ENCODE assay signal across 14 cellular contexts in genomic region chr12:15709524-15709923, GRCh38.
A peak's percentile ranks its signal among the peaks of the same experiment; 100 is the strongest.
DNase-seq lines count a peak whose midpoint lies in the region; ATAC-seq and TF ChIP-seq lines count a peak whose summit lies in the region.
"Had no signal": no experiment of that assay in that cellular context is flagged by ENCODE, and none has a peak within 500 bp of the region (broad histone marks: within the 10 kb centered on the region; RNA-seq: fewer than 3 reads in every experiment).

No MANE protein-coding gene starts in this region.

- H2AFZ ChIP-seq in smooth muscle cell (ENCODE audit: low read depth) = no peak overlapping the region

- ATAC-seq in HG03039 (IDR thresholded peaks at IDR 0.05; ENCODE audit: unreplicated experiment) = no peak
- no peak for ATAC-seq in GM18517 (IDR thresholded peaks at IDR 0.05; ENCODE audit: unreplicated experiment)

- peak overlapping the region; percentile 34; the same call in 1 of the 2 replicates for H3K27ac ChIP-seq in HUES6 (ENCODE audit: low read depth, low read length)
- no peak overlapping the region for H3K27ac ChIP-seq in smooth muscle cell (ENCODE audit: low read depth)
- H3K27ac ChIP-seq in dorsolateral prefrontal cortex = peak overlapping the region in 3 of 59 donors; percentile 18 to 24 (median 21)

- H3K4me3 ChIP-seq in HUES6 (ENCODE audit: low read depth, low read length) (no peak overlapping the region), smooth muscle cell (no peak overlapping the region), dorsolateral prefrontal cortex (peak overlapping the region in 10 of 59 donors; percentile 7 to 26 (median 14))

- TF ChIP-seq CTCF in smooth muscle cell (IDR thresholded peaks at IDR 0.05; ENCODE audit: borderline replicate concordance, insufficient read depth, poor library complexity, severe bottlenecking) = no peak
- TF ChIP-seq CTCF in dorsolateral prefrontal cortex (IDR thresholded peaks at IDR 0.05 in 54 of 56, conservative IDR thresholded peaks at IDR 0.05 in 2 of 56; ENCODE audit: low read depth in 1 of 56, partially characterized antibody in 56 of 56) = no peak

- H3K36me3 ChIP-seq in HUES6 (ENCODE audit: control insufficient read depth, insufficient read depth, low read length) (no peaks in the 10 kb centered on the region), smooth muscle cell (ENCODE audit: low read depth) (peaks cover 5% of the 10 kb centered on the region)

- no peaks in the 10 kb centered on the region for H3K27me3 ChIP-seq in HUES6 (ENCODE audit: control insufficient read depth, insufficient read depth, low read length)
- H3K27me3 ChIP-seq in smooth muscle cell (ENCODE audit: low read depth) = no peaks in the 10 kb centered on the region
- no peaks in the 10 kb centered on the region for H3K27me3 ChIP-seq in dorsolateral prefrontal cortex

- DNase-seq in cerebellum (ENCODE audit: low spot score) (peak; percentile 4), iPS-NIHi11 (ENCODE audit: low spot score) (peak; percentile 10), smooth muscle cell (lab: John Stamatoyannopoulos, UW; ENCODE audit: unreplicated experiment) (no peak), dorsolateral prefrontal cortex (no peak)
- DNase-seq: COR-L47, DMS53, NCI-H1105 treated with DMSO at 0.1 percent for 48 hours, NCI-H187, NCI-H69, Right ventricle myocardium superior, SK-N-SH had no signal

- H3K9ac ChIP-seq in HUES6 (ENCODE audit: low read length) (no peak overlapping the region), smooth muscle cell (ENCODE audit: low read depth) (no peak overlapping the region)
- H3K9ac ChIP-seq: SK-N-SH had no signal

- H3K4me1 ChIP-seq in HUES6 (ENCODE audit: control insufficient read depth, insufficient read depth, low read length) (peaks cover 13% of the 10 kb centered on the region), smooth muscle cell (ENCODE audit: low read depth) (peaks cover 18% of the 10 kb centered on the region)

- WGBS in smooth muscle cell (ENCODE audit: low lambda C conversion rate) = 64% methylated on average over 5 of the region's 5 CpGs

- H3K79me2 ChIP-seq in smooth muscle cell (ENCODE audit: low read depth) = peaks cover 30% of the 10 kb centered on the region

- intact Hi-C loops in dorsolateral prefrontal cortex (cut with DNase I) = no loop called here

- H3K4me2 ChIP-seq in smooth muscle cell = peak overlapping the region; percentile 31
- H3K4me2 ChIP-seq: SK-N-SH had no signal

- H4K20me1 ChIP-seq in smooth muscle cell (ENCODE audit: low read depth) = no peaks in the 10 kb centered on the region

- H3K9me3 ChIP-seq in HUES6 (ENCODE audit: control insufficient read depth, insufficient read depth, low read depth, low read length) = no peaks in the 10 kb centered on the region
- no peaks in the 10 kb centered on the region for H3K9me3 ChIP-seq in smooth muscle cell (replicated peaks; ENCODE audit: low read depth)
- H3K9me3 ChIP-seq: SK-N-SH had no signal

- H3F3A ChIP-seq in smooth muscle cell (ENCODE audit: low read depth) = no peaks in the 10 kb centered on the region

Comparison
In these comparisons a context has a peak if more than half of its experiments do, and no peak if none do; other contexts are left out.
1. DNase-seq: peak in cerebellum (single experiment) and iPS-NIHi11 (single experiment); none in smooth muscle cell (single experiment) and dorsolateral prefrontal cortex (0 of 10).